Comparison of ENCODE assay signal across 1 cellular context in genomic region chr1:207321045-207321789, GRCh38.
TF ChIP-seq lines count a peak whose summit lies in the region.

TSS of gene CD55 (plus strand) at chr1:207321678. CDS start at chr1:207321766, 88 bp downstream.

TF ChIP-seq in K562, 482 proteins besides CTCF, POLR2A, EP300 and RAD21 (continued from another document and continues in another):
- 0 out of 2 replicates have a peak, but pooled peaks have one; percentile 9 for TF ChIP-seq ZNF740 (CRISPR knock-in tag; IDR thresholded peaks at IDR 0.05)
- no peak; a peak in 1 of 4 replicates for TF ChIP-seq ZNF740 (tag; IDR thresholded peaks at IDR 0.05)
- TF ChIP-seq PHF20 (IDR thresholded peaks at IDR 0.05; ENCODE audit: partially characterized antibody) = no peak
- peak; percentile 31; the same call in 1 of the 2 replicates for TF ChIP-seq ZNF24 (IDR thresholded peaks at IDR 0.05)
- TF ChIP-seq FOXK1 (CRISPR knock-in tag; IDR thresholded peaks at IDR 0.05; ENCODE audit: borderline replicate concordance) = peak; percentile 97
- no peak for TF ChIP-seq ATF1 (CRISPR knock-in tag; IDR thresholded peaks at IDR 0.05)
- peak; percentile 97 for TF ChIP-seq ATF1 (tag; IDR thresholded peaks at IDR 0.05)
- peak; percentile 40; the same call in 1 of the 2 replicates for TF ChIP-seq ETV5 (CRISPR knock-in tag; IDR thresholded peaks at IDR 0.05; ENCODE audit: low read depth)
- TF ChIP-seq ZNF398 (CRISPR knock-in tag; IDR thresholded peaks at IDR 0.05) = no peak
- peak; percentile 11 to 59; a peak in 2 of 4 replicates for TF ChIP-seq RCOR1 (IDR thresholded peaks at IDR 0.05; ENCODE audit: borderline replicate concordance in 1 of 2, low read depth in 2 of 2, low read length in 2 of 2)
- TF ChIP-seq ZNF23 (CRISPR knock-in tag; IDR thresholded peaks at IDR 0.05) = no peak
- peak; percentile 34 for TF ChIP-seq RFX1 (IDR thresholded peaks at IDR 0.05)
- TF ChIP-seq ZBTB9 (CRISPR knock-in tag; IDR thresholded peaks at IDR 0.05) = peak; percentile 45; the same call in 1 of the 2 replicates
- TF ChIP-seq E2F5 (CRISPR knock-in tag; IDR thresholded peaks at IDR 0.05) = no peak
- peak; percentile 97 to 99 for TF ChIP-seq MNT (conservative IDR thresholded peaks at IDR 0.05)
- no peak for TF ChIP-seq ZNF512 (tag; IDR thresholded peaks at IDR 0.05)
- no peak; a peak in 1 of 4 replicates for TF ChIP-seq MLX (CRISPR knock-in tag; conservative IDR thresholded peaks at IDR 0.05)
- no peak for TF ChIP-seq LARP7 (IDR thresholded peaks at IDR 0.05)
- TF ChIP-seq ETV6 (IDR thresholded peaks at IDR 0.05; ENCODE audit: borderline replicate concordance in 1 of 2, low read depth in 2 of 2, low read length in 1 of 2) = 0 out of 4 replicates have a peak, but pooled peaks of 1 of the 2 experiments have one; percentile 12
- TF ChIP-seq ETV6 (CRISPR knock-in tag; IDR thresholded peaks at IDR 0.05; ENCODE audit: borderline replicate concordance) = no peak
- TF ChIP-seq EP400 (IDR thresholded peaks at IDR 0.05) = peak; percentile 93
- TF ChIP-seq SETDB1 (IDR thresholded peaks at IDR 0.05; ENCODE audit: low read length) = no peak
- TF ChIP-seq ZNF75A (CRISPR knock-in tag; IDR thresholded peaks at IDR 0.05) = no peak
- TF ChIP-seq NRF1 (conservative IDR thresholded peaks at IDR 0.05 in 1 of 2, IDR thresholded peaks at IDR 0.05 in 1 of 2) = peak; percentile 59 to 68
- peak; percentile 93 for TF ChIP-seq HDAC2 (IDR thresholded peaks at IDR 0.05)
- TF ChIP-seq ZFP30 (CRISPR knock-in tag; IDR thresholded peaks at IDR 0.05; ENCODE audit: borderline replicate concordance) = no peak
- no peak for TF ChIP-seq STAT5A (IDR thresholded peaks at IDR 0.05; ENCODE audit: borderline replicate concordance, low read length)
- peak; percentile 62; the same call in 1 of the 2 replicates for TF ChIP-seq GTF2E2 (tag; IDR thresholded peaks at IDR 0.05)
- peak; percentile 60; the same call in 1 of the 2 replicates for TF ChIP-seq ZNF644 (tag; IDR thresholded peaks at IDR 0.05; ENCODE audit: low read depth)
- TF ChIP-seq ZNF197 (CRISPR knock-in tag; IDR thresholded peaks at IDR 0.05; ENCODE audit: low read depth) = 0 out of 2 replicates have a peak, but pooled peaks have one; percentile 53
- peak; percentile 88 for TF ChIP-seq ZFP36 (IDR thresholded peaks at IDR 0.05; ENCODE audit: low read depth, low read length, partially characterized antibody)
- no peak for TF ChIP-seq RBBP5 (IDR thresholded peaks at IDR 0.05; ENCODE audit: borderline replicate concordance, insufficient read depth, low read length, poor library complexity, severe bottlenecking)
- TF ChIP-seq NEUROD1 (IDR thresholded peaks at IDR 0.05; ENCODE audit: borderline replicate concordance, low read depth, low read length, partially characterized antibody) = peak; percentile 3
- no peak for TF ChIP-seq ARID3A (IDR thresholded peaks at IDR 0.05; ENCODE audit: borderline replicate concordance, low read depth, low read length)
- peak; percentile 42 to 75; a peak in 3 of 4 replicates for TF ChIP-seq TBL1XR1 (IDR thresholded peaks at IDR 0.05; ENCODE audit: low read length in 2 of 2)
- peak; percentile 31; the same call in 1 of the 2 replicates for TF ChIP-seq TCF7 (IDR thresholded peaks at IDR 0.05; ENCODE audit: borderline replicate concordance)
- no peak for TF ChIP-seq MTA2 (IDR thresholded peaks at IDR 0.05; ENCODE audit: low read depth)
- no peak for TF ChIP-seq DNMT1 (IDR thresholded peaks at IDR 0.05)
- TF ChIP-seq SRSF7 (optimal IDR thresholded peaks at IDR 0.05; ENCODE audit: low read depth, low read length) = no peak
- peak; percentile 75; the same call in 1 of the 2 replicates for TF ChIP-seq SMARCA5 (IDR thresholded peaks at IDR 0.05)
- TF ChIP-seq RBM34 (IDR thresholded peaks at IDR 0.05; ENCODE audit: borderline replicate concordance, insufficient read depth, low read length) = no peak
- peak; percentile 100 for TF ChIP-seq POLR2G (IDR thresholded peaks at IDR 0.05; ENCODE audit: low read depth, low read length)
- TF ChIP-seq MAFF (IDR thresholded peaks at IDR 0.05; ENCODE audit: low read length) = no peak
- TF ChIP-seq FOXJ3 (CRISPR knock-in tag; IDR thresholded peaks at IDR 0.05) = no peak; the same call in 1 of the 2 replicates
- no peak for TF ChIP-seq RHOXF2B (CRISPR knock-in tag; conservative IDR thresholded peaks at IDR 0.05)
- TF ChIP-seq FOXO4 (CRISPR knock-in tag; IDR thresholded peaks at IDR 0.05) = no peak
- TF ChIP-seq ZNF639 (CRISPR knock-in tag; conservative IDR thresholded peaks at IDR 0.05 in 1 of 2, IDR thresholded peaks at IDR 0.05 in 1 of 2) = 0 out of 4 replicates have a peak, but pooled peaks of 1 of the 2 experiments have one; percentile 58
- TF ChIP-seq RBM39 (optimal IDR thresholded peaks at IDR 0.05; ENCODE audit: low read depth, low read length) = no peak
- no peak for TF ChIP-seq ZNF699 (CRISPR knock-in tag; IDR thresholded peaks at IDR 0.05; ENCODE audit: insufficient replicate concordance)
- peak; percentile 71; the same call in 1 of the 2 replicates for TF ChIP-seq NKRF (IDR thresholded peaks at IDR 0.05; ENCODE audit: borderline replicate concordance)
